Comparison of ENCODE assay signal across 9 cellular contexts in genomic region chr2:180125245-180125962, GRCh38.
DNase-seq lines count a peak whose midpoint lies in the region; ATAC-seq and TF ChIP-seq lines count a peak whose summit lies in the region.
"Had no signal": no experiment of that assay in that cellular context is flagged by ENCODE, and none has a peak within 500 bp of the region (broad histone marks: within the 10 kb centered on the region; RNA-seq: fewer than 3 reads in every experiment).

No MANE protein-coding gene starts in this region.

- H3K4me3 ChIP-seq in BLaER1 (no peak overlapping the region), lung (no peak overlapping the region)

- H3K27ac Mint-ChIP-seq in activated CD4-positive, alpha-beta T cell treated with anti-CD3 and anti-CD28 coated beads, Interleukin-2, amount 10 ng/mL, durations not matched to agents 7 days and 5 days = no peak overlapping the region
- H3K27ac Mint-ChIP-seq: IgD-negative memory B cell had no signal

- no peak overlapping the region for H3K9ac ChIP-seq in BLaER1

- H3K4me2 ChIP-seq in BLaER1 = 0 out of 2 replicates have a peak overlapping the region, but pooled peaks have one; percentile 18

- WGBS in lung, 2 donors = 30 to 39% methylated on average over 13 of the region's 13 CpGs

- H3K4me1 ChIP-seq in BLaER1 (no peaks in the 10 kb centered on the region), lung (ENCODE audit: control insufficient read depth in 2 of 2, insufficient read depth in 2 of 2, low read length in 2 of 2) (no peaks in the 10 kb centered on the region)

- peaks cover 1% of the 10 kb centered on the region for H3K4me1 Mint-ChIP-seq in activated CD4-positive, alpha-beta T cell treated with anti-CD3 and anti-CD28 coated beads, Interleukin-2, amount 10 ng/mL, durations not matched to agents 7 days and 5 days

- no peaks in the 10 kb centered on the region for H3K9me3 ChIP-seq in BLaER1
- H3K9me3 ChIP-seq in lung (ENCODE audit: control insufficient read depth in 2 of 2, insufficient read depth in 1 of 2, low read length in 1 of 2) = peaks cover 0 to 2% of the 10 kb centered on the region in 2 donors

- POLR2A ChIA-PET in activated CD4-positive, alpha-beta T cell treated with anti-CD3 and anti-CD28 coated beads, Interleukin-2, amount 10 ng/mL, durations not matched to agents 7 days and 5 days (lab: Charles Lee) = no interaction called here

- no peaks in the 10 kb centered on the region for H4K20me1 ChIP-seq in BLaER1

- no peaks in the 10 kb centered on the region for H3K36me3 ChIP-seq in BLaER1
- H3K36me3 ChIP-seq in lung (ENCODE audit: control insufficient read depth in 2 of 2, insufficient read depth in 2 of 2, low read length in 2 of 2) = no peaks in the 10 kb centered on the region

- H3K27ac ChIP-seq in BLaER1 (no peak overlapping the region), lung (ENCODE audit: low read depth in 1 of 2, low read length in 1 of 2) (no peak overlapping the region)

- H3K9me3 Mint-ChIP-seq in activated CD4-positive, alpha-beta T cell treated with anti-CD3 and anti-CD28 coated beads, Interleukin-2, amount 10 ng/mL, durations not matched to agents 7 days and 5 days = no peaks in the 10 kb centered on the region
- H3K9me3 Mint-ChIP-seq: IgD-negative memory B cell had no signal

- DNase-seq in NCI-H510A (lab: John Stamatoyannopoulos, UW) (peak; percentile 62), lung (ENCODE audit: low spot score) (peak; percentile 44)
- DNase-seq in activated CD4-positive, alpha-beta T cell treated with anti-CD3 and anti-CD28 coated beads, Interleukin-2, amount 10 ng/mL, durations not matched to agents 7 days and 5 days = peak; percentile 32
- DNase-seq in effector CD8-positive, alpha-beta T cell (lab: John Stamatoyannopoulos, UW) = peak; percentile 0
- DNase-seq in stimulated activated CD8-positive, alpha-beta memory T cell treated with anti-CD3 and anti-CD28 coated beads, Interleukin-15, amount 100 ng/mL, for 48 hours (ENCODE audit: low read depth in 2 of 2) = peak; percentile 2 to 11

- H3K27me3 ChIP-seq in BLaER1 (no peaks in the 10 kb centered on the region), lung (ENCODE audit: control insufficient read depth, insufficient read depth) (no peaks in the 10 kb centered on the region)

- no peak overlapping the region for H3K4me3 Mint-ChIP-seq in activated CD4-positive, alpha-beta T cell treated with anti-CD3 and anti-CD28 coated beads, Interleukin-2, amount 10 ng/mL, durations not matched to agents 7 days and 5 days

- CTCF ChIA-PET in activated CD4-positive, alpha-beta T cell treated with anti-CD3 and anti-CD28 coated beads, Interleukin-2, amount 10 ng/mL, durations not matched to agents 7 days and 5 days (lab: Charles Lee) = interaction anchor here (1.2 kb wide), 1 partner anchor 18 kb away, joined by 3 read pairs; no protein-coding TSS in a partner anchor

- TF ChIP-seq CTCF in lung (IDR thresholded peaks at IDR 0.05; ENCODE audit: control extremely low read depth, extremely low read depth) = no peak

- ATAC-seq in GM19324 (IDR thresholded peaks at IDR 0.05; ENCODE audit: low FRiP score, unreplicated experiment) (peak; percentile 74), HG03442 (IDR thresholded peaks at IDR 0.05; ENCODE audit: unreplicated experiment) (peak; percentile 88), lung (ENCODE audit: insufficient read depth, low FRiP score) (peak; percentile 87)

- H3K36me3 Mint-ChIP-seq in activated CD4-positive, alpha-beta T cell treated with anti-CD3 and anti-CD28 coated beads, Interleukin-2, amount 10 ng/mL, durations not matched to agents 7 days and 5 days (ENCODE audit: low read depth) = no peaks in the 10 kb centered on the region
- H3K36me3 Mint-ChIP-seq: IgD-negative memory B cell had no signal

- peaks cover 19% of the 10 kb centered on the region for H3K27me3 Mint-ChIP-seq in activated CD4-positive, alpha-beta T cell treated with anti-CD3 and anti-CD28 coated beads, Interleukin-2, amount 10 ng/mL, durations not matched to agents 7 days and 5 days
- H3K27me3 Mint-ChIP-seq: IgD-negative memory B cell had no signal

Comparison
In these comparisons a context has a peak if more than half of its experiments do, and no peak if none do; other contexts are left out.
1. DNase-seq: peak in every context shown above with its lines; median percentile 62 in NCI-H510A; 44 in lung; 32 in activated CD4-positive, alpha-beta T cell treated with anti-CD3 and anti-CD28 coated beads, Interleukin-2, amount 10 ng/mL, durations not matched to agents 7 days and 5 days; 6 in stimulated activated CD8-positive, alpha-beta memory T cell treated with anti-CD3 and anti-CD28 coated beads, Interleukin-15, amount 100 ng/mL, for 48 hours; 0 in effector CD8-positive, alpha-beta T cell.